Comparison of ENCODE assay signal across 33 cellular contexts in genomic region chr1:204212715-204213114, GRCh38. TPM values are rescaled to one million over a fixed set of nuclear protein-coding genes. Genes with fewer than 3 reads are reported as not detected.
"Had no signal": no experiment of that assay in that cellular context is flagged by ENCODE, and none has a peak within 500 bp of the region (broad histone marks: within the 10 kb centered on the region; RNA-seq: fewer than 3 reads in every experiment).

No MANE protein-coding gene starts in this region.

- ATAC-seq: foreskin keratinocyte; gastroesophageal sphincter; naive thymus-derived CD8-positive, alpha-beta T cell had no signal

- H3K9me3 ChIP-seq: esophagus muscularis mucosa, gastroesophageal sphincter, heart right ventricle, left ventricle myocardium inferior, lower lobe of right lung, prostate gland, right atrium auricular region, spleen, stomach, tibial artery had no signal

- DNase-seq: dorsolateral prefrontal cortex; effector CD8-positive, alpha-beta T cell; foreskin keratinocyte; glutamatergic neuron; heart right ventricle; hypothalamus; immature natural killer cell; islet precursor cell; kidney glomerular epithelial cell; left ventricle myocardium inferior; lower lobe of right lung; naive thymus-derived CD8-positive, alpha-beta T cell; nephron progenitor cell; nucleus accumbens; spleen; stimulated activated CD4-positive, alpha-beta T cell treated with anti-CD3 and anti-CD28 coated beads, Interleukin-4, amount 100 ng/mL, for 1 hour; stimulated activated CD8-positive, alpha-beta memory T cell treated with anti-CD3 and anti-CD28 coated beads, Interleukin-4, amount 100 ng/mL, for 48 hours; stimulated activated naive CD4-positive, alpha-beta T cell treated with Interleukin-2 at 50 U/mL for 16 hours; stomach; tibial artery had no signal

- H3K27me3 ChIP-seq: dorsolateral prefrontal cortex, foreskin keratinocyte, right atrium auricular region had no signal

- H3K4me1 ChIP-seq: foreskin keratinocyte, prostate gland had no signal

- H3K27ac ChIP-seq: dorsolateral prefrontal cortex, esophagus muscularis mucosa, foreskin keratinocyte, gastroesophageal sphincter, heart right ventricle, left ventricle myocardium inferior, prostate gland, right atrium auricular region, skin epidermis, spleen, tibial artery had no signal

- H3K36me3 ChIP-seq: esophagus muscularis mucosa, gastroesophageal sphincter, heart right ventricle, left ventricle myocardium inferior, lower lobe of right lung, prostate gland, right atrium auricular region, spleen, stomach, tibial artery had no signal

- H3K4me3 ChIP-seq: esophagus muscularis mucosa, gastroesophageal sphincter, heart right ventricle, left ventricle myocardium inferior, right atrium auricular region, spleen, tibial artery had no signal

RNA-seq across cellular contexts. Expression of gene GOLT1A, which starts 1.1 kb away (rescaled TPM):
- total RNA-seq: endothelial cell of umbilical vein; heart right ventricle; left ventricle myocardium inferior; mesenteric fat pad; myocyte; naive thymus-derived CD8-positive, alpha-beta T cell; osteocyte; right atrium auricular region; spleen; subcutaneous adipose tissue had no signal
- polyA plus RNA-seq: endothelial cell of umbilical vein, fibroblast of lung, immature natural killer cell had no signal

RNA-seq across cellular contexts. Expression of gene KISS1, which starts 16.4 kb away (rescaled TPM):
- total RNA-seq: cerebellum; esophagus muscularis mucosa; foreskin keratinocyte; gastroesophageal sphincter; heart right ventricle; left ventricle myocardium inferior; lower lobe of right lung; mesenteric fat pad; naive thymus-derived CD8-positive, alpha-beta T cell; osteocyte; right atrium auricular region; spleen; subcutaneous adipose tissue; temporal lobe had no signal
- polyA plus RNA-seq: foreskin keratinocyte; heart right ventricle; immature natural killer cell; naive thymus-derived CD8-positive, alpha-beta T cell; spleen had no signal

RNA-seq across cellular contexts. Expression of gene REN, which starts 46.6 kb away (rescaled TPM):
- total RNA-seq: cerebellum; endothelial cell of umbilical vein; esophagus muscularis mucosa; foreskin keratinocyte; gastroesophageal sphincter; heart right ventricle; left ventricle myocardium inferior; myocyte; naive thymus-derived CD8-positive, alpha-beta T cell; osteocyte; stomach; subcutaneous adipose tissue; temporal lobe had no signal
- polyA plus RNA-seq: heart right ventricle; immature natural killer cell; naive thymus-derived CD8-positive, alpha-beta T cell had no signal
